Comparison of ENCODE assay signal across 12 cellular contexts in the genomic region with DNA sequence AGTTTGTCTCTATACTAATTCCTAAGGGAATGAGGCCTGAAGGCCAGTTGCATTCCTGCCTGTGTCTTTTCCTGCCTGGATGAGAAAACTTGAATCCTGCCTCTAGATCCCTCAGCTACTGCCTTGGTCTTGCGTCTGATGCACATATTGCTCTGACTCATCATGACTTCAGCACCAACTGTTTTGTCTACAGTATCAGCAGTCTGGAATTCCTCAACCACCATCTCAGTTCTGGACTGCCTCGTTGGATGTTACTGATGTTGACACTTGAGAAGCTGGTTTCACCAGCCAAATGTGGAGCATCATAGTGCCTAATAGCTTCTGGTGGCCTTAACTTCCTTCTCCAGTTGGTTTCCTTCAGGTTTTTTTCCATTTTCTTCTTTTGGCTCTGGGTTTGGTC.
DNase-seq lines count a peak whose midpoint lies in the region; ATAC-seq lines count a peak whose summit lies in the region.
"Had no signal": no experiment of that assay in that cellular context is flagged by ENCODE, and none has a peak within 500 bp of the region (broad histone marks: within the 10 kb centered on the region; RNA-seq: fewer than 3 reads in every experiment).

No MANE protein-coding gene starts in this region.

- H3K4me2 ChIP-seq in skeletal muscle satellite cell (ENCODE audit: low read length): peak overlapping the region; percentile 44

- peak overlapping the region; percentile 56 for H3K9ac ChIP-seq in skeletal muscle satellite cell (ENCODE audit: low read depth, low read length)
- H3K9ac ChIP-seq: parathyroid adenoma had no signal

- H3K4me3 ChIP-seq in SJCRH30 (no peak overlapping the region), skeletal muscle satellite cell (ENCODE audit: low read length) (peak overlapping the region; percentile 13), HAP-1 (no peak overlapping the region)
- H3K4me3 ChIP-seq: stomach had no signal

- in situ Hi-C loops in HAP-1 (cut with MboI; ENCODE audit: low sequenced_read_pairs): no loop called here

- H3K36me3 ChIP-seq in SJCRH30 (no peaks in the 10 kb centered on the region), skeletal muscle satellite cell (ENCODE audit: insufficient read depth, low read length) (no peaks in the 10 kb centered on the region), HAP-1 (replicated peaks) (no peaks in the 10 kb centered on the region)
- H3K36me3 ChIP-seq: stomach had no signal

- H3K9me3 ChIP-seq in SJCRH30 (replicated peaks): no peaks in the 10 kb centered on the region
- no peaks in the 10 kb centered on the region for H3K9me3 ChIP-seq in skeletal muscle satellite cell (replicated peaks; ENCODE audit: low read length)
- H3K9me3 ChIP-seq in HAP-1: no peaks in the 10 kb centered on the region
- H3K9me3 ChIP-seq: stomach had no signal

- H3K27me3 ChIP-seq in SJCRH30: no peaks in the 10 kb centered on the region
- H3K27me3 ChIP-seq in skeletal muscle satellite cell (ENCODE audit: control insufficient read depth, insufficient read depth, low read length): no peaks in the 10 kb centered on the region
- H3K27me3 ChIP-seq in HAP-1 (ENCODE audit: low read depth): no peaks in the 10 kb centered on the region
- H3K27me3 ChIP-seq: stomach had no signal

- H3K4me1 ChIP-seq in SJCRH30: peaks cover 7% of the 10 kb centered on the region
- peaks cover 31% of the 10 kb centered on the region for H3K4me1 ChIP-seq in skeletal muscle satellite cell (ENCODE audit: control insufficient read depth, insufficient read depth, low read length)
- no peaks in the 10 kb centered on the region for H3K4me1 ChIP-seq in HAP-1
- H3K4me1 ChIP-seq: parathyroid adenoma, stomach had no signal

- ATAC-seq in HG03196 (IDR thresholded peaks at IDR 0.05; ENCODE audit: unreplicated experiment): no peak

- peak overlapping the region; percentile 52 for H3K27ac ChIP-seq in SJCRH30
- H3K27ac ChIP-seq: parathyroid adenoma, stomach had no signal

- DNase-seq in GM03348 (ENCODE audit: low spot score) (peak; percentile 56), SJCRH30 (peak; percentile 57 to 61), fibroblast of peridontal ligament (ENCODE audit: extremely low read depth) (peak; percentile 97), HAP-1 (ENCODE audit: low spot score in 2 of 2) (no peak), SIG-M5 treated with dmso at 0.1 percent for 504 hours (lab: John Stamatoyannopoulos, UW; ENCODE audit: unreplicated experiment) (no peak), NCI-H1417 (lab: John Stamatoyannopoulos, UW) (no peak)
- DNase-seq: Karpas-422; stimulated activated CD4-positive, alpha-beta T cell treated with anti-CD3 and anti-CD28 coated beads, Interleukin-4, amount 100 ng/mL, for 4 hours; stomach had no signal

Comparison
In these comparisons a context has a peak if more than half of its experiments do, and no peak if none do; other contexts are left out.
1. DNase-seq: peak in GM03348 (single experiment), SJCRH30 (2 of 2) and fibroblast of peridontal ligament (single experiment); none in HAP-1 (0 of 2), SIG-M5 treated with dmso at 0.1 percent for 504 hours (single experiment) and NCI-H1417 (0 of 3).